In genomic region chr11:27279491-27279890, GRCh38 we compare ENCODE assay signal across 9 cellular contexts.
"Had no signal": no experiment of that assay in that cellular context is flagged by ENCODE, and none has a peak within 500 bp of the region (broad histone marks: within the 10 kb centered on the region; RNA-seq: fewer than 3 reads in every experiment).

No MANE protein-coding gene starts in this region.

- H3K9ac ChIP-seq: GM23248 had no signal

- H3K9me3 ChIP-seq: HAP-1 had no signal

- H3K36me3 ChIP-seq: HAP-1 had no signal

- H3K4me3 ChIP-seq: GM23248, GM23338, HAP-1 had no signal

- H3K4me1 ChIP-seq: HAP-1 had no signal

- ATAC-seq: GM23338, HCT116 had no signal

- DNase-seq: GOT3, H7, H9, HCEC 1CT, HFFc6 had no signal

- H3K27ac ChIP-seq: GM23248 had no signal

- H3K4me2 ChIP-seq: GM23338 had no signal
